In genomic region chr1:43970911-43971310, GRCh38 we compare ENCODE assay signal across 2 cellular contexts.
TF ChIP-seq lines count a peak whose summit lies in the region.

No MANE protein-coding gene starts in this region.

TF ChIP-seq in A549, 52 proteins besides CTCF, POLR2A, EP300 and RAD21:
- TF ChIP-seq NPAS2 (CRISPR knock-in tag; IDR thresholded peaks at IDR 0.05; ENCODE audit: borderline replicate concordance) (no peak), MYC (IDR thresholded peaks at IDR 0.05; ENCODE audit: borderline replicate concordance, low read length) (no peak), ZSCAN20 (CRISPR knock-in tag; IDR thresholded peaks at IDR 0.05) (no peak)

TF ChIP-seq in HepG2, 621 proteins besides CTCF, POLR2A, EP300 and RAD21:
- no peak for TF ChIP-seq ZBTB8A (CRISPR knock-in tag; IDR thresholded peaks at IDR 0.05; ENCODE audit: borderline replicate concordance, low read depth)
- no peak for TF ChIP-seq NFATC3 (CRISPR knock-in tag; IDR thresholded peaks at IDR 0.05)
- TF ChIP-seq NFE2L1 (CRISPR knock-in tag; IDR thresholded peaks at IDR 0.05; ENCODE audit: borderline replicate concordance) = no peak
- TF ChIP-seq AKNA (CRISPR knock-in tag; IDR thresholded peaks at IDR 0.05; ENCODE audit: borderline replicate concordance) = no peak
TF ChIP-seq in HepG2: peak in this region for 0.
